In the genomic region with DNA sequence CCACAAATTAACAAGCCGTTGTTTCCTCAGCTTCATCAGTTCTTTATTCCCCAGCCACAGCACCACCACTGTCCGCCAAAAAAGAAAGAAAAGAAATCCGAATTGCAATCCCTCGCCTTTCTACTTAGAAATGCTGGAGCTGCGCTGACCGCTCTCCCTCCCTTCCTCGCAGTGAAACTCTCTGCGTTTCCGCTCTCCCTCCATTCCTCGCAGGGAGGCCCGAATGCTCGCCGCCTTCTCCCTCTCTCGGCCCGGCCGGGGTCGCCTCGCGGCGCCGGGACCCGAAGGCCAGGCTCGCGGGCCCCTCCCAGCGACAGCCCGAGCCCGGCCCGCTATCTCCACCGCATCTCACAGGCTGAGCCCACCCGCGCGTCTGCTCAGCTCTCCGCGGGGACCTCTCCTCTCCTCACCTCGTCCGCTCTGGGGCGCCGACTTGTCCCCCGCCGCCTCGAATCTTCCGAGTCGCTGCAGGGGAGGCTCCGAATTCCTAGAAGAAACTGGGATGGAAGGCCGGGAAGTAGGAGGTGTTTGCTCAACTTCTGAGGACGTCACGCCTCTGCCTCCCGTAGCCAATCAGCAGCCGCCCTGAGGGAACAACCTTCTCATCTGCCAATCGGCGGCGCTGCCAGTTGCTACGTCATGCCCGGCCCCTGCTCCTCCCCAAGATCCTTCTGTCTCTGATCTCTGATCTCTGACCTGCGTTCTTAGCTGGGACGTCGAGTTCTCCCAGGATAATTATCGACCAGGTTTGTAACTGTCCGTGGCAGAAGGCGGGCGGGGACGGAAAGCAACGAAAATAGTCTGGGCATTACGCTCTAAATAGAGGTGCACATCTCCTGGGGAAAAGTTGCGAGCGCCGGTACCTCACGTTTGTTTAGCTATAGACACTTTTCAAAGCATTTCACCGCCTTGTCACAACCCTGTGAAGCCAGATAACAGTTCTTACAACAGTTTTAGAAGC, we compare ENCODE assay signal across 1 cellular context.
A peak's percentile ranks its signal among the peaks of the same experiment; 100 is the strongest.
TF ChIP-seq lines count a peak whose summit lies in the region.

Gene AASS (minus strand): TSS at position 499 of the 961 bp plus-strand sequence. CDS start 10,523 bp downstream, outside the sequence.

TF ChIP-seq in GM23338, 12 proteins besides CTCF, POLR2A, EP300 and RAD21 (continued from another document):
- TF ChIP-seq ZNF462 (CRISPR knock-in tag; IDR thresholded peaks at IDR 0.05) (no peak), ZNF331 (CRISPR knock-in tag; IDR thresholded peaks at IDR 0.05; ENCODE audit: low read depth) (no peak), STAT1 (IDR thresholded peaks at IDR 0.05; ENCODE audit: unreplicated experiment) (no peak), ETS1 (IDR thresholded peaks at IDR 0.05) (peak; percentile 34; the same call in 1 of the 2 replicates), ZNF114 (CRISPR knock-in tag; IDR thresholded peaks at IDR 0.05) (no peak), JUNB (IDR thresholded peaks at IDR 0.05; ENCODE audit: unreplicated experiment) (no peak), NANOG (IDR thresholded peaks at IDR 0.05; ENCODE audit: borderline replicate concordance) (no peak)
